In genomic region chr21:45182958-45183357, GRCh38 we compare ENCODE assay signal across 30 cellular contexts.
"Had no signal": no experiment of that assay in that cellular context is flagged by ENCODE, and none has a peak within 500 bp of the region (broad histone marks: within the 10 kb centered on the region; RNA-seq: fewer than 3 reads in every experiment).

No MANE protein-coding gene starts in this region.

- H3K4me3 ChIP-seq: left lung, lower lobe of right lung, mucosa of descending colon, right atrium auricular region, right lobe of liver, smooth muscle cell, tibial nerve, uterus had no signal

- H3K4me3 Mint-ChIP-seq: immature natural killer cell; memory B cell; naive thymus-derived CD4-positive, alpha-beta T cell; nephron; neural crest cell; stimulated activated memory B cell treated with anti-CD40 and anti-IgM and Interleukin-4, amounts not matched to agents 10 μg/mL and 1 μg/mL and 100 μg/mL, for 72 hours; stimulated activated naive CD8-positive, alpha-beta T cell treated with anti-CD3 and anti-CD28 coated beads, Interleukin-15, amount 100 ng/mL, for 72 hours; type B pancreatic cell had no signal

- H3K9ac ChIP-seq: parathyroid adenoma had no signal

- H3K4me2 ChIP-seq: smooth muscle cell had no signal

- H3K4me1 Mint-ChIP-seq: immature natural killer cell; memory B cell; nephron; stimulated activated memory B cell treated with anti-CD40 and anti-IgM and Interleukin-4, amounts not matched to agents 10 μg/mL and 1 μg/mL and 100 μg/mL, for 72 hours; stimulated activated naive CD8-positive, alpha-beta T cell treated with anti-CD3 and anti-CD28 coated beads, Interleukin-15, amount 100 ng/mL, for 72 hours had no signal

- H3K79me2 ChIP-seq: parathyroid adenoma had no signal

- H3K27ac Mint-ChIP-seq: immature natural killer cell; memory B cell; nephron; progenitor cell of endocrine pancreas; stimulated activated memory B cell treated with anti-CD40 and anti-IgM and Interleukin-4, amounts not matched to agents 10 μg/mL and 1 μg/mL and 100 μg/mL, for 72 hours; stimulated activated naive CD8-positive, alpha-beta T cell treated with anti-CD3 and anti-CD28 coated beads, Interleukin-15, amount 100 ng/mL, for 72 hours; type B pancreatic cell had no signal

- H3K27me3 ChIP-seq: left lung, neutrophil, right atrium auricular region, right lobe of liver, tibial nerve, uterus had no signal

- H3K27me3 Mint-ChIP-seq: memory B cell; naive thymus-derived CD4-positive, alpha-beta T cell; progenitor cell of endocrine pancreas; stimulated activated memory B cell treated with anti-CD40 and anti-IgM and Interleukin-4, amounts not matched to agents 10 μg/mL and 1 μg/mL and 100 μg/mL, for 72 hours; stimulated activated naive CD8-positive, alpha-beta T cell treated with anti-CD3 and anti-CD28 coated beads, Interleukin-15, amount 100 ng/mL, for 72 hours; type B pancreatic cell had no signal

- ATAC-seq: left colon; left lung; lower lobe of right lung; mucosa of descending colon; naive thymus-derived CD4-positive, alpha-beta T cell; right lobe of liver; stimulated activated memory B cell treated with anti-CD40 and anti-IgM and Interleukin-4, amounts not matched to agents 10 μg/mL and 1 μg/mL and 100 μg/mL, for 72 hours; stimulated activated naive CD8-positive, alpha-beta T cell treated with anti-CD3 and anti-CD28 coated beads, Interleukin-15, amount 100 ng/mL, for 72 hours had no signal

- DNase-seq: hypothalamus; immature natural killer cell; kidney; left colon; left lung; lower lobe of right lung; midbrain; mucosa of descending colon; naive thymus-derived CD4-positive, alpha-beta T cell; occipital lobe; right lobe of liver; stimulated activated CD4-positive, alpha-beta T cell treated with anti-CD3 and anti-CD28 coated beads, Interleukin-1b, Interleukin-23, amount 100 ng/mL, for 48 hours; stimulated activated CD4-positive, alpha-beta T cell treated with anti-CD3 and anti-CD28 coated beads, Interleukin-2, amount 100 ng/mL, for 48 hours; stimulated activated CD4-positive, alpha-beta T cell treated with anti-CD3 and anti-CD28 coated beads, Interleukin-4, amount 100 ng/mL, for 4 hours; stimulated activated CD8-positive, alpha-beta memory T cell treated with anti-CD3 and anti-CD28 coated beads, Interleukin-4, amount 100 ng/mL, for 48 hours; stimulated activated naive CD4-positive, alpha-beta T cell treated with Interleukin-2 at 50 U/mL for 16 hours; stimulated activated naive CD8-positive, alpha-beta T cell treated with anti-CD3 and anti-CD28 coated beads, Interleukin-15, amount 100 ng/mL, for 72 hours; substantia nigra; uterus had no signal

- H2AFZ ChIP-seq: parathyroid adenoma had no signal

- H3K27ac ChIP-seq: left lung, lower lobe of right lung, neutrophil, parathyroid adenoma, right atrium auricular region, right lobe of liver, tibial nerve, uterus had no signal

- H3K36me3 ChIP-seq: uterus had no signal

- H3K4me1 ChIP-seq: left lung, lower lobe of right lung, parathyroid adenoma, right atrium auricular region, right lobe of liver, tibial nerve, uterus had no signal
